In genomic region chr6:28390688-28391087, GRCh38 we compare ENCODE assay signal across 2 cellular contexts.
TF ChIP-seq lines count a peak whose summit lies in the region.

No MANE protein-coding gene starts in this region.

TF ChIP-seq in HepG2, 621 proteins besides CTCF, POLR2A, EP300 and RAD21:
- TF ChIP-seq FOXP1 (IDR thresholded peaks at IDR 0.05) (no peak), FOXP1 (CRISPR knock-in tag; IDR thresholded peaks at IDR 0.05) (no peak), ZNF704 (CRISPR knock-in tag; IDR thresholded peaks at IDR 0.05; ENCODE audit: borderline replicate concordance) (no peak), MBNL3 (CRISPR knock-in tag; conservative IDR thresholded peaks at IDR 0.05) (no peak), DR1 (CRISPR knock-in tag; IDR thresholded peaks at IDR 0.05) (no peak), ZNF263 (CRISPR knock-in tag; IDR thresholded peaks at IDR 0.05) (no peak)
TF ChIP-seq in HepG2: peak in this region for 0.

TF ChIP-seq in GM12878, 131 proteins besides CTCF, POLR2A, EP300 and RAD21:
- TF ChIP-seq REST (IDR thresholded peaks at IDR 0.05; ENCODE audit: low read depth, low read length) (no peak), WRNIP1 (IDR thresholded peaks at IDR 0.05; ENCODE audit: borderline replicate concordance, low read depth, low read length) (no peak), IRF4 (IDR thresholded peaks at IDR 0.05; ENCODE audit: low read depth, low read length) (no peak), CREB1 (IDR thresholded peaks at IDR 0.05; ENCODE audit: low read depth) (no peak)
